ENCODE assay signal across 13 cellular contexts in the genomic region with DNA sequence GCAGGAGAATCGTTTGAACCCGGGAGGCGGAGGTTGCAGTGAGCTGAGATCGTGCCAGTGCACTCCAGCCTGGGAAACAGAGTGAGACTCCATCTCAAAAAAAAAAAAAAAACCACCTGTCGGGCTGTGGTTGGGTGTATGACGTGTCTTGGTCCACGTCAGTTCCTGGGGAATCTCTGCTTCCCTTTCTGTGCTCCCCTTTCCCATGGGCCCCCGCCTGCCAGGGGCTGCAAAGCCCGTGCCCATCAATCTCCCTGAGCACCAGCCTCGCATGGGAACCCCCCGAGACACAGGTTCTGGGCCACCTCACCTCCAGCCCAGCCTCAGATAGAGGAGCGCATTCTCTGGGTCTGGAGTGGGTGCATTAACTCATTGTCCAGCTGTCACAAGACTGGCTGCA. TPM values are rescaled to one million over a fixed set of nuclear protein-coding genes. Genes with fewer than 3 reads are reported as not detected.
DNase-seq lines count a peak whose midpoint lies in the region; ATAC-seq and TF ChIP-seq lines count a peak whose summit lies in the region.
"Had no signal": no experiment of that assay in that cellular context is flagged by ENCODE, and none has a peak within 500 bp of the region (broad histone marks: within the 10 kb centered on the region; RNA-seq: fewer than 3 reads in every experiment).

No MANE protein-coding gene starts in this region.

- DNase-seq in activated CD4-positive, alpha-beta T cell treated with anti-CD3 and anti-CD28 coated beads, Interleukin-2, amount 10 ng/mL, durations not matched to agents 24 days and 14 days = peak; percentile 75
- DNase-seq in activated CD4-positive, alpha-beta T cell treated with anti-CD3 and anti-CD28 coated beads, Interleukin-2, amount 50 U/mL, for 4 hours = no peak
- DNase-seq in RPMI7951 (ENCODE audit: low read depth) (peak; percentile 14), substantia nigra (lab: John Stamatoyannopoulos, UW) (no peak), smooth muscle cell (lab: John Stamatoyannopoulos, UW; ENCODE audit: unreplicated experiment) (no peak), epidermal melanocyte (ENCODE audit: insufficient read length, low spot score) (no peak)
- DNase-seq: activated effector memory CD4-positive, alpha-beta T cell treated with Interleukin-2 at 50 U/mL for 16 hours; DMS79; esophagus squamous epithelium; mesendoderm; stimulated activated CD4-positive, alpha-beta T cell treated with anti-CD3 and anti-CD28 coated beads, Interleukin-4, amount 100 ng/mL, for 24 hours had no signal

- no peak overlapping the region for H3K27ac Mint-ChIP-seq in activated CD4-positive, alpha-beta T cell treated with anti-CD3 and anti-CD28 coated beads, Interleukin-2, amount 10 ng/mL, durations not matched to agents 24 days and 14 days
- peak overlapping the region in 2 of 5 experiments; percentile 73 to 78 for H3K27ac Mint-ChIP-seq in brain
- peak overlapping the region; percentile 27 for H3K27ac Mint-ChIP-seq in stimulated activated memory B cell treated with anti-CD40 and anti-IgM and Interleukin-4, amounts not matched to agents 10 μg/mL and 1 μg/mL and 100 μg/mL, for 72 hours

- H3K27me3 Mint-ChIP-seq in activated CD4-positive, alpha-beta T cell treated with anti-CD3 and anti-CD28 coated beads, Interleukin-2, amount 10 ng/mL, durations not matched to agents 24 days and 14 days = peaks cover 19% of the 10 kb centered on the region
- no peaks in the 10 kb centered on the region for H3K27me3 Mint-ChIP-seq in brain
- H3K27me3 Mint-ChIP-seq in stimulated activated memory B cell treated with anti-CD40 and anti-IgM and Interleukin-4, amounts not matched to agents 10 μg/mL and 1 μg/mL and 100 μg/mL, for 72 hours = no peaks in the 10 kb centered on the region

- H3K4me1 Mint-ChIP-seq in activated CD4-positive, alpha-beta T cell treated with anti-CD3 and anti-CD28 coated beads, Interleukin-2, amount 10 ng/mL, durations not matched to agents 24 days and 14 days = peaks cover 16% of the 10 kb centered on the region
- H3K4me1 Mint-ChIP-seq in brain = peaks cover 38% of the 10 kb centered on the region
- peaks cover 52% of the 10 kb centered on the region for H3K4me1 Mint-ChIP-seq in stimulated activated memory B cell treated with anti-CD40 and anti-IgM and Interleukin-4, amounts not matched to agents 10 μg/mL and 1 μg/mL and 100 μg/mL, for 72 hours

- H3K4me3 ChIP-seq in smooth muscle cell = no peak overlapping the region

- peaks cover 17% of the 10 kb centered on the region for H3K4me1 ChIP-seq in smooth muscle cell (ENCODE audit: low read depth)

- ATAC-seq in stimulated activated memory B cell treated with anti-CD40 and anti-IgM and Interleukin-4, amounts not matched to agents 10 μg/mL and 1 μg/mL and 100 μg/mL, for 72 hours = no peak

- H3K9me3 Mint-ChIP-seq in activated CD4-positive, alpha-beta T cell treated with anti-CD3 and anti-CD28 coated beads, Interleukin-2, amount 10 ng/mL, durations not matched to agents 24 days and 14 days = no peaks in the 10 kb centered on the region
- H3K9me3 Mint-ChIP-seq in brain = no peaks in the 10 kb centered on the region
- no peaks in the 10 kb centered on the region for H3K9me3 Mint-ChIP-seq in stimulated activated memory B cell treated with anti-CD40 and anti-IgM and Interleukin-4, amounts not matched to agents 10 μg/mL and 1 μg/mL and 100 μg/mL, for 72 hours

- TF ChIP-seq CTCF in brain (conservative IDR thresholded peaks at IDR 0.05) (no peak), smooth muscle cell (IDR thresholded peaks at IDR 0.05; ENCODE audit: borderline replicate concordance, insufficient read depth, poor library complexity, severe bottlenecking) (no peak)

- no peaks in the 10 kb centered on the region for H3K9me3 ChIP-seq in smooth muscle cell (replicated peaks; ENCODE audit: low read depth)
- H3K9me3 ChIP-seq: esophagus squamous epithelium had no signal

- no peaks in the 10 kb centered on the region for H3K36me3 ChIP-seq in smooth muscle cell (ENCODE audit: low read depth)
- H3K36me3 ChIP-seq: esophagus squamous epithelium had no signal

- peak overlapping the region; percentile 35 for H3K4me3 Mint-ChIP-seq in activated CD4-positive, alpha-beta T cell treated with anti-CD3 and anti-CD28 coated beads, Interleukin-2, amount 10 ng/mL, durations not matched to agents 24 days and 14 days
- H3K4me3 Mint-ChIP-seq in brain = peak overlapping the region in 4 of 5 experiments; percentile 32 to 78 (median 73)
- H3K4me3 Mint-ChIP-seq in stimulated activated memory B cell treated with anti-CD40 and anti-IgM and Interleukin-4, amounts not matched to agents 10 μg/mL and 1 μg/mL and 100 μg/mL, for 72 hours = peak overlapping the region; percentile 74

- no peaks in the 10 kb centered on the region for H3F3A ChIP-seq in smooth muscle cell (ENCODE audit: low read depth)

- intact Hi-C loops in activated CD4-positive, alpha-beta T cell treated with anti-CD3 and anti-CD28 coated beads, Interleukin-2, amount 10 ng/mL, durations not matched to agents 24 days and 14 days (cut with micrococcal nuclease) = loop anchor here (10.0 kb wide), 2 partner anchors 180 to 470 kb away; a partner anchor contains a TSS

- H3K79me2 ChIP-seq in smooth muscle cell (ENCODE audit: low read depth) = no peaks in the 10 kb centered on the region

- H3K4me2 ChIP-seq in smooth muscle cell = no peak overlapping the region

- 91% methylated on average over 12 of the region's 12 CpGs for WGBS in smooth muscle cell (ENCODE audit: low lambda C conversion rate)

- H3K27ac ChIP-seq in substantia nigra (ENCODE audit: low read depth, low read length, poor library complexity, severe bottlenecking) (no peak overlapping the region), smooth muscle cell (ENCODE audit: low read depth) (no peak overlapping the region)

- no peaks in the 10 kb centered on the region for H3K36me3 Mint-ChIP-seq in activated CD4-positive, alpha-beta T cell treated with anti-CD3 and anti-CD28 coated beads, Interleukin-2, amount 10 ng/mL, durations not matched to agents 24 days and 14 days (ENCODE audit: low read depth)
- H3K36me3 Mint-ChIP-seq in brain = no peaks in the 10 kb centered on the region
- H3K36me3 Mint-ChIP-seq in stimulated activated memory B cell treated with anti-CD40 and anti-IgM and Interleukin-4, amounts not matched to agents 10 μg/mL and 1 μg/mL and 100 μg/mL, for 72 hours = no peaks in the 10 kb centered on the region

- H4K20me1 ChIP-seq in smooth muscle cell (ENCODE audit: low read depth) = peaks cover 17% of the 10 kb centered on the region

- no peak overlapping the region for H2AFZ ChIP-seq in smooth muscle cell (ENCODE audit: low read depth)

- H3K27me3 ChIP-seq in smooth muscle cell (ENCODE audit: low read depth) = no peaks in the 10 kb centered on the region

- no peak overlapping the region for H3K9ac ChIP-seq in smooth muscle cell (ENCODE audit: low read depth)

RNA-seq across cellular contexts. Expression of a gene that starts 2.3 kb away (rescaled TPM):
- total RNA-seq in activated CD4-positive, alpha-beta T cell treated with anti-CD3 and anti-CD28 coated beads, Interleukin-2, amount 10 ng/mL, durations not matched to agents 24 days and 14 days = 2.9 and 3.1 TPM in 2 replicates
- 0.84 and 1.7 TPM in 2 replicates for total RNA-seq in RPMI7951 (2014; rRNA removed; shearing (Covaris generic))
- polyA plus RNA-seq in brain (ENCODE audit: insufficient read depth, low read depth, low replicate concordance) = 8.3 TPM
- total RNA-seq in smooth muscle cell = 6.3 and 8.2 TPM in 2 replicates
- polyA plus RNA-seq in smooth muscle cell = 12.4 and 14.6 TPM in 2 replicates

Comparison
In these comparisons a context has a peak if more than half of its experiments do, and no peak if none do; other contexts are left out.
1. DNase-seq: peak in activated CD4-positive, alpha-beta T cell treated with anti-CD3 and anti-CD28 coated beads, Interleukin-2, amount 10 ng/mL, durations not matched to agents 24 days and 14 days (single experiment) and RPMI7951 (single experiment); none in activated CD4-positive, alpha-beta T cell treated with anti-CD3 and anti-CD28 coated beads, Interleukin-2, amount 50 U/mL, for 4 hours (0 of 2), substantia nigra (0 of 49), smooth muscle cell (single experiment) and epidermal melanocyte (single experiment).
2. Peak in every context shown above with its lines, with median percentiles within 50 percentile points of each other: H3K4me3 Mint-ChIP-seq.